ENCODE assay signal across 8 cellular contexts in the genomic region with DNA sequence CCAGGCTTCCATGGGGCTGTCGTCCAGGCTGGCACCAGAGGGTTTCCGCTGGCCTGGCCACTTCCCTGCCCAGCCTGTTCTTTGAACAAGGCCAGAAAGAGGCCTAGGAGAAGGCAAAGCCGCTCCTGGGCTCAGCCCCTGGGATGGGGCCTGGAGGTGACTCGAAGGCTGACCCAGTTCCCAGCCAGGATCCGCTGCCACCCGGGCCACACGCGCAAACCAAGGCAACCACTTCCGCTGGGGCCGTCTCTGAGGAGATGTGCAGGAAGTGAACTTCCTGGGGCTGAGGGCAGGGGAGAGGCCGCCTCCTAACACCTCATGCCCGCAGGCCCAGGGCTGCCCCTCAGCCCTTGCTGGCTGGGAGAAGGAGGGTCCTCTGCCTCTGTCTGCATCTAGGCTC. TPM values are rescaled to one million over a fixed set of nuclear protein-coding genes. Genes with fewer than 3 reads are reported as not detected.
A peak's percentile ranks its signal among the peaks of the same experiment; 100 is the strongest.
DNase-seq lines count a peak whose midpoint lies in the region; FAIRE-seq and TF ChIP-seq lines count a peak whose summit lies in the region.

No MANE protein-coding gene starts in this region.

- intact Hi-C loops in cardiac septum (cut with DNase I), result no loop called here

- FAIRE-seq in GM19239 (lab: Jason Lieb, UNC), result peak; percentile 95

- no peaks in the 10 kb centered on the region for H3K27me3 Mint-ChIP-seq in IgD-negative memory B cell

- H3K9me3 Mint-ChIP-seq in IgD-negative memory B cell, result no peaks in the 10 kb centered on the region

- DNase-seq in GM19239 (ENCODE audit: insufficient read length, low spot score) (peak; percentile 84), cardiac septum (ENCODE audit: low spot score) (peak; percentile 88), OCI-M1 (lab: John Stamatoyannopoulos, UW) (no peak), SIG-M5 (lab: John Stamatoyannopoulos, UW) (no peak), GM13977 (ENCODE audit: low spot score) (no peak)
- DNase-seq in activated CD8-positive, alpha-beta memory T cell treated with anti-CD3 and anti-CD28 coated beads for 24 hours, result peak; percentile 91
- peak; percentile 77 to 79 for DNase-seq in stimulated activated CD8-positive, alpha-beta memory T cell treated with anti-CD3 and anti-CD28 coated beads, Interleukin-2, amount 100 ng/mL, for 48 hours (ENCODE audit: low read depth in 2 of 2)

- no peak for TF ChIP-seq CTCF in GM13977 (IDR thresholded peaks at IDR 0.05; ENCODE audit: extremely low read depth, insufficient read depth, missing control alignments)

- peak overlapping the region in 3 of 4 donors; percentile 68 to 89 (median 85) for H3K4me3 Mint-ChIP-seq in IgD-negative memory B cell

- peaks cover 19% of the 10 kb centered on the region in 3 donors for H3K4me1 Mint-ChIP-seq in IgD-negative memory B cell

- in situ Hi-C loops in GM13977 (cut with MboI; ENCODE audit: low pct_unique_long_range_greater_than_20kb, low sequenced_read_pairs, unreplicated experiment), result no loop called here

- peaks cover 1% of the 10 kb centered on the region for H3K36me3 Mint-ChIP-seq in IgD-negative memory B cell

- peak overlapping the region; percentile 46 to 96 (median 90) for H3K27ac Mint-ChIP-seq in IgD-negative memory B cell

RNA-seq across cellular contexts. Expression of a gene that starts 15.2 kb away (rescaled TPM):
- 10.2 TPM for polyA plus RNA-seq in IgD-negative memory B cell
- total RNA-seq in cardiac septum, result 9.5 TPM

RNA-seq across cellular contexts. Expression of a gene that starts 34.6 kb away (rescaled TPM):
- polyA plus RNA-seq in IgD-negative memory B cell, result 17.6 TPM
- 38.0 TPM for total RNA-seq in cardiac septum

Comparison
In these comparisons a context has a peak if more than half of its experiments do, and no peak if none do; other contexts are left out.
1. DNase-seq: peak in GM19239 (single experiment), activated CD8-positive, alpha-beta memory T cell treated with anti-CD3 and anti-CD28 coated beads for 24 hours (single experiment), cardiac septum (single experiment) and stimulated activated CD8-positive, alpha-beta memory T cell treated with anti-CD3 and anti-CD28 coated beads, Interleukin-2, amount 100 ng/mL, for 48 hours (2 of 2); none in OCI-M1 (single experiment), SIG-M5 (single experiment) and GM13977 (single experiment).